Comparison of ENCODE assay signal across 1 cellular context in the genomic region with DNA sequence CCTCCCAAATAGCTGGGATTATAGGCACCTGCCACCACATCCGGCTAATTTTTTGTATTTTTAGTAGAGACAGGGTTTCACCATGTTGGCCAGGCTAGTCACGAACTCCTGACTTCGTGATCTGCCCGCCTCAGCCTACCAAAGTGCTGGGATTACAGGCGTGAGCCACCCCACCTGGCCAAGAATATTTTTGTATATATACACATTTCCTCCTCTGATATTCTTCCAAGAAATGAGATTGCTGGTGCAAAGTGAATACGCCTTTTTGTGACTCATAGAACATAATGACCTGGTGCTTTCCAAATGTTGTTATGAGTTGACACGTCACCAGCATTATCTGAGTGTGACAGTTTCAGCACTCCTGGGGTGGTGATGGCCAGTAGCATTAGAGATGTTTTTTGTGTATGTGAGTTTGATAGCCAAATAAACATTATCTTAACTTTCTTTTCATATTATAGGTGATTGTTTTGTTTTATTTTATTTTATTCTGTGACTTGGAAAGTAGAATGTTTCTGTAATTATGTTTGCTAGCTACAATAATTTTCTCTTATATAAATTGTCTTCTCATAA.
TF ChIP-seq lines count a peak whose summit lies in the region.

No MANE protein-coding gene starts in this region.

TF ChIP-seq in K562, 482 proteins besides CTCF, POLR2A, EP300 and RAD21 (continued from another document and continues in another):
- TF ChIP-seq ZFP36 (IDR thresholded peaks at IDR 0.05; ENCODE audit: low read depth, low read length, partially characterized antibody) (no peak), IFI16 (CRISPR knock-in tag; IDR thresholded peaks at IDR 0.05) (no peak), PHB2 (IDR thresholded peaks at IDR 0.05; ENCODE audit: low read depth) (no peak), BHLHE40 (IDR thresholded peaks at IDR 0.05; ENCODE audit: low read length) (peak; percentile 42; the same call in 1 of the 2 replicates), KLF16 (IDR thresholded peaks at IDR 0.05) (peak; percentile 71; the same call in 1 of the 2 replicates), FIP1L1 (IDR thresholded peaks at IDR 0.05; ENCODE audit: low read depth, low read length, poor library complexity, severe bottlenecking) (no peak), TOE1 (IDR thresholded peaks at IDR 0.05; ENCODE audit: borderline replicate concordance) (peak; percentile 53; the same call in 1 of the 2 replicates), TOE1 (CRISPR knock-in tag; IDR thresholded peaks at IDR 0.05; ENCODE audit: borderline replicate concordance, low read depth) (no peak), MTA3 (IDR thresholded peaks at IDR 0.05; ENCODE audit: borderline replicate concordance) (peak; percentile 46; the same call in 1 of the 2 replicates), ZZZ3 (IDR thresholded peaks at IDR 0.05) (0 out of 2 replicates have a peak, but pooled peaks have one; percentile 38), SAP30 (IDR thresholded peaks at IDR 0.05; ENCODE audit: borderline replicate concordance, insufficient read depth, low read depth, low read length, poor library complexity, severe bottlenecking) (no peak), NFATC3 (IDR thresholded peaks at IDR 0.05) (peak; percentile 56; the same call in 1 of the 2 replicates), CEBPG (CRISPR knock-in tag; IDR thresholded peaks at IDR 0.05) (no peak), CEBPG (tag; conservative IDR thresholded peaks at IDR 0.05 in 1 of 2, IDR thresholded peaks at IDR 0.05 in 1 of 2) (no peak), PURB (CRISPR knock-in tag; IDR thresholded peaks at IDR 0.05; ENCODE audit: low read depth) (no peak), E2F3 (CRISPR knock-in tag; IDR thresholded peaks at IDR 0.05) (no peak), SNIP1 (IDR thresholded peaks at IDR 0.05; ENCODE audit: low read depth) (no peak), KDM4B (IDR thresholded peaks at IDR 0.05; ENCODE audit: borderline replicate concordance in 2 of 2, low read depth in 1 of 2) (no peak), ATF7 (IDR thresholded peaks at IDR 0.05) (peak; percentile 86), CCNT2 (IDR thresholded peaks at IDR 0.05; ENCODE audit: borderline replicate concordance, extremely low read depth, insufficient read length, low read depth, low read length) (peak; percentile 59), CXXC5 (CRISPR knock-in tag; IDR thresholded peaks at IDR 0.05) (peak; percentile 63), SMARCE1 (IDR thresholded peaks at IDR 0.05) (peak; percentile 96), HNRNPLL (IDR thresholded peaks at IDR 0.05; ENCODE audit: low read depth, low read length, poor library complexity, severe bottlenecking) (no peak), ZNF354B (CRISPR knock-in tag; IDR thresholded peaks at IDR 0.05) (no peak), ZNF583 (CRISPR knock-in tag; IDR thresholded peaks at IDR 0.05) (no peak), LCOR (CRISPR knock-in tag; IDR thresholded peaks at IDR 0.05) (0 out of 2 replicates have a peak, but pooled peaks have one; percentile 40), DPF2 (IDR thresholded peaks at IDR 0.05) (peak; percentile 98), ZBED1 (IDR thresholded peaks at IDR 0.05) (no peak), CBFA2T2 (conservative IDR thresholded peaks at IDR 0.05) (peak; percentile 89), ZNF384 (IDR thresholded peaks at IDR 0.05; ENCODE audit: low read depth, low read length) (no peak), TRIM28 (IDR thresholded peaks at IDR 0.05) (peak; percentile 42; the same call in 1 of the 2 replicates), MEIS2 (IDR thresholded peaks at IDR 0.05; ENCODE audit: partially characterized antibody) (peak; percentile 88), RBM15 (IDR thresholded peaks at IDR 0.05; ENCODE audit: insufficient read depth, low read length) (no peak), DIDO1 (tag; IDR thresholded peaks at IDR 0.05; ENCODE audit: low read depth) (no peak), TCF7L2 (IDR thresholded peaks at IDR 0.05; ENCODE audit: low read depth, low read length) (no peak; the same call in 1 of the 2 replicates), L3MBTL2 (IDR thresholded peaks at IDR 0.05) (peak; percentile 83), SREBF2 (CRISPR knock-in tag; IDR thresholded peaks at IDR 0.05) (no peak), ZNF780A (CRISPR knock-in tag; IDR thresholded peaks at IDR 0.05) (no peak), RBM17 (IDR thresholded peaks at IDR 0.05; ENCODE audit: borderline replicate concordance, low read depth, low read length) (no peak)
- TF ChIP-seq, protein P1, sequence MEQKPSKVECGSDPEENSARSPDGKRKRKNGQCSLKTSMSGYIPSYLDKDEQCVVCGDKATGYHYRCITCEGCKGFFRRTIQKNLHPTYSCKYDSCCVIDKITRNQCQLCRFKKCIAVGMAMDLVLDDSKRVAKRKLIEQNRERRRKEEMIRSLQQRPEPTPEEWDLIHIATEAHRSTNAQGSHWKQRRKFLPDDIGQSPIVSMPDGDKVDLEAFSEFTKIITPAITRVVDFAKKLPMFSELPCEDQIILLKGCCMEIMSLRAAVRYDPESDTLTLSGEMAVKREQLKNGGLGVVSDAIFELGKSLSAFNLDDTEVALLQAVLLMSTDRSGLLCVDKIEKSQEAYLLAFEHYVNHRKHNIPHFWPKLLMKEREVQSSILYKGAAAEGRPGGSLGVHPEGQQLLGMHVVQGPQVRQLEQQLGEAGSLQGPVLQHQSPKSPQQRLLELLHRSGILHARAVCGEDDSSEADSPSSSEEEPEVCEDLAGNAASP (IDR thresholded peaks at IDR 0.05) = no peak
- TF ChIP-seq, protein P2, sequence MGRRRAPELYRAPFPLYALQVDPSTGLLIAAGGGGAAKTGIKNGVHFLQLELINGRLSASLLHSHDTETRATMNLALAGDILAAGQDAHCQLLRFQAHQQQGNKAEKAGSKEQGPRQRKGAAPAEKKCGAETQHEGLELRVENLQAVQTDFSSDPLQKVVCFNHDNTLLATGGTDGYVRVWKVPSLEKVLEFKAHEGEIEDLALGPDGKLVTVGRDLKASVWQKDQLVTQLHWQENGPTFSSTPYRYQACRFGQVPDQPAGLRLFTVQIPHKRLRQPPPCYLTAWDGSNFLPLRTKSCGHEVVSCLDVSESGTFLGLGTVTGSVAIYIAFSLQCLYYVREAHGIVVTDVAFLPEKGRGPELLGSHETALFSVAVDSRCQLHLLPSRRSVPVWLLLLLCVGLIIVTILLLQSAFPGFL (CRISPR knock-in tag; IDR thresholded peaks at IDR 0.05) = no peak
- TF ChIP-seq, protein P3, sequence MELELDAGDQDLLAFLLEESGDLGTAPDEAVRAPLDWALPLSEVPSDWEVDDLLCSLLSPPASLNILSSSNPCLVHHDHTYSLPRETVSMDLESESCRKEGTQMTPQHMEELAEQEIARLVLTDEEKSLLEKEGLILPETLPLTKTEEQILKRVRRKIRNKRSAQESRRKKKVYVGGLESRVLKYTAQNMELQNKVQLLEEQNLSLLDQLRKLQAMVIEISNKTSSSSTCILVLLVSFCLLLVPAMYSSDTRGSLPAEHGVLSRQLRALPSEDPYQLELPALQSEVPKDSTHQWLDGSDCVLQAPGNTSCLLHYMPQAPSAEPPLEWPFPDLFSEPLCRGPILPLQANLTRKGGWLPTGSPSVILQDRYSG (tag; conservative IDR thresholded peaks at IDR 0.05; ENCODE audit: low read depth) = peak; percentile 88
- TF ChIP-seq, protein P4, sequence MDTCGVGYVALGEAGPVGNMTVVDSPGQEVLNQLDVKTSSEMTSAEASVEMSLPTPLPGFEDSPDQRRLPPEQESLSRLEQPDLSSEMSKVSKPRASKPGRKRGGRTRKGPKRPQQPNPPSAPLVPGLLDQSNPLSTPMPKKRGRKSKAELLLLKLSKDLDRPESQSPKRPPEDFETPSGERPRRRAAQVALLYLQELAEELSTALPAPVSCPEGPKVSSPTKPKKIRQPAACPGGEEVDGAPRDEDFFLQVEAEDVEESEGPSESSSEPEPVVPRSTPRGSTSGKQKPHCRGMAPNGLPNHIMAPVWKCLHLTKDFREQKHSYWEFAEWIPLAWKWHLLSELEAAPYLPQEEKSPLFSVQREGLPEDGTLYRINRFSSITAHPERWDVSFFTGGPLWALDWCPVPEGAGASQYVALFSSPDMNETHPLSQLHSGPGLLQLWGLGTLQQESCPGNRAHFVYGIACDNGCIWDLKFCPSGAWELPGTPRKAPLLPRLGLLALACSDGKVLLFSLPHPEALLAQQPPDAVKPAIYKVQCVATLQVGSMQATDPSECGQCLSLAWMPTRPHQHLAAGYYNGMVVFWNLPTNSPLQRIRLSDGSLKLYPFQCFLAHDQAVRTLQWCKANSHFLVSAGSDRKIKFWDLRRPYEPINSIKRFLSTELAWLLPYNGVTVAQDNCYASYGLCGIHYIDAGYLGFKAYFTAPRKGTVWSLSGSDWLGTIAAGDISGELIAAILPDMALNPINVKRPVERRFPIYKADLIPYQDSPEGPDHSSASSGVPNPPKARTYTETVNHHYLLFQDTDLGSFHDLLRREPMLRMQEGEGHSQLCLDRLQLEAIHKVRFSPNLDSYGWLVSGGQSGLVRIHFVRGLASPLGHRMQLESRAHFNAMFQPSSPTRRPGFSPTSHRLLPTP (IDR thresholded peaks at IDR 0.05; ENCODE audit: borderline replicate concordance, extremely low read depth, insufficient read length) = peak; percentile 29
- TF ChIP-seq, protein P5, sequence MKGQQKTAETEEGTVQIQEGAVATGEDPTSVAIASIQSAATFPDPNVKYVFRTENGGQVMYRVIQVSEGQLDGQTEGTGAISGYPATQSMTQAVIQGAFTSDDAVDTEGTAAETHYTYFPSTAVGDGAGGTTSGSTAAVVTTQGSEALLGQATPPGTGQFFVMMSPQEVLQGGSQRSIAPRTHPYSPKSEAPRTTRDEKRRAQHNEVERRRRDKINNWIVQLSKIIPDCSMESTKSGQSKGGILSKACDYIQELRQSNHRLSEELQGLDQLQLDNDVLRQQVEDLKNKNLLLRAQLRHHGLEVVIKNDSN (CRISPR knock-in tag; IDR thresholded peaks at IDR 0.05) = no peak
- TF ChIP-seq, protein P6, sequence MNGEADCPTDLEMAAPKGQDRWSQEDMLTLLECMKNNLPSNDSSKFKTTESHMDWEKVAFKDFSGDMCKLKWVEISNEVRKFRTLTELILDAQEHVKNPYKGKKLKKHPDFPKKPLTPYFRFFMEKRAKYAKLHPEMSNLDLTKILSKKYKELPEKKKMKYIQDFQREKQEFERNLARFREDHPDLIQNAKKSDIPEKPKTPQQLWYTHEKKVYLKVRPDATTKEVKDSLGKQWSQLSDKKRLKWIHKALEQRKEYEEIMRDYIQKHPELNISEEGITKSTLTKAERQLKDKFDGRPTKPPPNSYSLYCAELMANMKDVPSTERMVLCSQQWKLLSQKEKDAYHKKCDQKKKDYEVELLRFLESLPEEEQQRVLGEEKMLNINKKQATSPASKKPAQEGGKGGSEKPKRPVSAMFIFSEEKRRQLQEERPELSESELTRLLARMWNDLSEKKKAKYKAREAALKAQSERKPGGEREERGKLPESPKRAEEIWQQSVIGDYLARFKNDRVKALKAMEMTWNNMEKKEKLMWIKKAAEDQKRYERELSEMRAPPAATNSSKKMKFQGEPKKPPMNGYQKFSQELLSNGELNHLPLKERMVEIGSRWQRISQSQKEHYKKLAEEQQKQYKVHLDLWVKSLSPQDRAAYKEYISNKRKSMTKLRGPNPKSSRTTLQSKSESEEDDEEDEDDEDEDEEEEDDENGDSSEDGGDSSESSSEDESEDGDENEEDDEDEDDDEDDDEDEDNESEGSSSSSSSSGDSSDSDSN (IDR thresholded peaks at IDR 0.05; ENCODE audit: borderline replicate concordance in 1 of 2, low read depth in 2 of 2, low read length in 2 of 2) = no peak
- TF ChIP-seq, protein P7, sequence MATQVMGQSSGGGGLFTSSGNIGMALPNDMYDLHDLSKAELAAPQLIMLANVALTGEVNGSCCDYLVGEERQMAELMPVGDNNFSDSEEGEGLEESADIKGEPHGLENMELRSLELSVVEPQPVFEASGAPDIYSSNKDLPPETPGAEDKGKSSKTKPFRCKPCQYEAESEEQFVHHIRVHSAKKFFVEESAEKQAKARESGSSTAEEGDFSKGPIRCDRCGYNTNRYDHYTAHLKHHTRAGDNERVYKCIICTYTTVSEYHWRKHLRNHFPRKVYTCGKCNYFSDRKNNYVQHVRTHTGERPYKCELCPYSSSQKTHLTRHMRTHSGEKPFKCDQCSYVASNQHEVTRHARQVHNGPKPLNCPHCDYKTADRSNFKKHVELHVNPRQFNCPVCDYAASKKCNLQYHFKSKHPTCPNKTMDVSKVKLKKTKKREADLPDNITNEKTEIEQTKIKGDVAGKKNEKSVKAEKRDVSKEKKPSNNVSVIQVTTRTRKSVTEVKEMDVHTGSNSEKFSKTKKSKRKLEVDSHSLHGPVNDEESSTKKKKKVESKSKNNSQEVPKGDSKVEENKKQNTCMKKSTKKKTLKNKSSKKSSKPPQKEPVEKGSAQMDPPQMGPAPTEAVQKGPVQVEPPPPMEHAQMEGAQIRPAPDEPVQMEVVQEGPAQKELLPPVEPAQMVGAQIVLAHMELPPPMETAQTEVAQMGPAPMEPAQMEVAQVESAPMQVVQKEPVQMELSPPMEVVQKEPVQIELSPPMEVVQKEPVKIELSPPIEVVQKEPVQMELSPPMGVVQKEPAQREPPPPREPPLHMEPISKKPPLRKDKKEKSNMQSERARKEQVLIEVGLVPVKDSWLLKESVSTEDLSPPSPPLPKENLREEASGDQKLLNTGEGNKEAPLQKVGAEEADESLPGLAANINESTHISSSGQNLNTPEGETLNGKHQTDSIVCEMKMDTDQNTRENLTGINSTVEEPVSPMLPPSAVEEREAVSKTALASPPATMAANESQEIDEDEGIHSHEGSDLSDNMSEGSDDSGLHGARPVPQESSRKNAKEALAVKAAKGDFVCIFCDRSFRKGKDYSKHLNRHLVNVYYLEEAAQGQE (CRISPR knock-in tag; IDR thresholded peaks at IDR 0.05; ENCODE audit: low read depth) = no peak
- TF ChIP-seq, protein P8, sequence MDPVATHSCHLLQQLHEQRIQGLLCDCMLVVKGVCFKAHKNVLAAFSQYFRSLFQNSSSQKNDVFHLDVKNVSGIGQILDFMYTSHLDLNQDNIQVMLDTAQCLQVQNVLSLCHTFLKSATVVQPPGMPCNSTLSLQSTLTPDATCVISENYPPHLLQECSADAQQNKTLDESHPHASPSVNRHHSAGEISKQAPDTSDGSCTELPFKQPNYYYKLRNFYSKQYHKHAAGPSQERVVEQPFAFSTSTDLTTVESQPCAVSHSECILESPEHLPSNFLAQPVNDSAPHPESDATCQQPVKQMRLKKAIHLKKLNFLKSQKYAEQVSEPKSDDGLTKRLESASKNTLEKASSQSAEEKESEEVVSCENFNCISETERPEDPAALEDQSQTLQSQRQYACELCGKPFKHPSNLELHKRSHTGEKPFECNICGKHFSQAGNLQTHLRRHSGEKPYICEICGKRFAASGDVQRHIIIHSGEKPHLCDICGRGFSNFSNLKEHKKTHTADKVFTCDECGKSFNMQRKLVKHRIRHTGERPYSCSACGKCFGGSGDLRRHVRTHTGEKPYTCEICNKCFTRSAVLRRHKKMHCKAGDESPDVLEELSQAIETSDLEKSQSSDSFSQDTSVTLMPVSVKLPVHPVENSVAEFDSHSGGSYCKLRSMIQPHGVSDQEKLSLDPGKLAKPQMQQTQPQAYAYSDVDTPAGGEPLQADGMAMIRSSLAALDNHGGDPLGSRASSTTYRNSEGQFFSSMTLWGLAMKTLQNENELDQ (CRISPR knock-in tag; IDR thresholded peaks at IDR 0.05; ENCODE audit: borderline replicate concordance) = no peak
- TF ChIP-seq, protein P9, sequence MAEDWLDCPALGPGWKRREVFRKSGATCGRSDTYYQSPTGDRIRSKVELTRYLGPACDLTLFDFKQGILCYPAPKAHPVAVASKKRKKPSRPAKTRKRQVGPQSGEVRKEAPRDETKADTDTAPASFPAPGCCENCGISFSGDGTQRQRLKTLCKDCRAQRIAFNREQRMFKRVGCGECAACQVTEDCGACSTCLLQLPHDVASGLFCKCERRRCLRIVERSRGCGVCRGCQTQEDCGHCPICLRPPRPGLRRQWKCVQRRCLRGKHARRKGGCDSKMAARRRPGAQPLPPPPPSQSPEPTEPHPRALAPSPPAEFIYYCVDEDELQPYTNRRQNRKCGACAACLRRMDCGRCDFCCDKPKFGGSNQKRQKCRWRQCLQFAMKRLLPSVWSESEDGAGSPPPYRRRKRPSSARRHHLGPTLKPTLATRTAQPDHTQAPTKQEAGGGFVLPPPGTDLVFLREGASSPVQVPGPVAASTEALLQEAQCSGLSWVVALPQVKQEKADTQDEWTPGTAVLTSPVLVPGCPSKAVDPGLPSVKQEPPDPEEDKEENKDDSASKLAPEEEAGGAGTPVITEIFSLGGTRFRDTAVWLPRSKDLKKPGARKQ (CRISPR knock-in tag; IDR thresholded peaks at IDR 0.05) = no peak
